In the genomic region with DNA sequence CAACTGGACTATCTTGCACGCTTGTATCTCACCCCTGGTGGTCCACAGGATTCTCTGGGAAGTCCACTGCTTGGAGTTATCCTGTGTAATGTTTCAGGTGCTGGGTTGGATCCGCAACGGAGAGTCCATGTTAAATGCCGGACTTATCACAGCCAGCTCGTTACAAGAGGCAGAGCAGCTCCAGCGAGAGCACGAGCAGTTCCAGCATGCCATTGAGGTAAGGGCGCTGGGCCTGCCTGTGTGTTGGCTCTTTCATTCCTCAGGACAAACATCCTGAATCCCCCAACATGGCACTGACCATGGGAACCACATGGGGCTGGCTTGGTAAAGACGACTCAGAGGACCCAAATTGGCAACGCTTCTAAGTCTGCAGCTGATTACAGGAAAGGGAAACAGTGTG, we compare ENCODE assay signal across 19 cellular contexts.
A peak's percentile ranks its signal among the peaks of the same experiment; 100 is the strongest.
DNase-seq lines count a peak whose midpoint lies in the region; ATAC-seq and TF ChIP-seq lines count a peak whose summit lies in the region.
"Had no signal": no experiment of that assay in that cellular context is flagged by ENCODE, and none has a peak within 500 bp of the region (broad histone marks: within the 10 kb centered on the region; RNA-seq: fewer than 3 reads in every experiment).

No MANE protein-coding gene starts in this region.

- H3K27me3 Mint-ChIP-seq in activated CD4-positive, alpha-beta T cell treated with anti-CD3 and anti-CD28 coated beads, Interleukin-2, amount 10 ng/mL, durations not matched to agents 7 days and 5 days = no peaks in the 10 kb centered on the region
- H3K27me3 Mint-ChIP-seq in activated CD4-positive, alpha-beta T cell treated with anti-CD3 and anti-CD28 coated beads for 36 hours = no peaks in the 10 kb centered on the region
- no peaks in the 10 kb centered on the region for H3K27me3 Mint-ChIP-seq in chondrocyte (ENCODE audit: low read depth)

- TF ChIP-seq CTCF in chondrocyte (IDR thresholded peaks at IDR 0.05) = no peak

- H3K9me3 Mint-ChIP-seq in activated CD4-positive, alpha-beta T cell treated with anti-CD3 and anti-CD28 coated beads, Interleukin-2, amount 10 ng/mL, durations not matched to agents 7 days and 5 days = no peaks in the 10 kb centered on the region
- no peaks in the 10 kb centered on the region for H3K9me3 Mint-ChIP-seq in activated CD4-positive, alpha-beta T cell treated with anti-CD3 and anti-CD28 coated beads for 36 hours (ENCODE audit: low read depth)
- H3K9me3 Mint-ChIP-seq in chondrocyte (ENCODE audit: low read depth) = no peaks in the 10 kb centered on the region
- H3K9me3 Mint-ChIP-seq: CD8-positive, alpha-beta T cell; H9 had no signal

- H3K4me3 Mint-ChIP-seq in activated CD4-positive, alpha-beta T cell treated with anti-CD3 and anti-CD28 coated beads, Interleukin-2, amount 10 ng/mL, durations not matched to agents 7 days and 5 days = peak overlapping the region; percentile 51
- H3K4me3 Mint-ChIP-seq in activated CD4-positive, alpha-beta T cell treated with anti-CD3 and anti-CD28 coated beads for 36 hours = no peak overlapping the region
- H3K4me3 Mint-ChIP-seq in chondrocyte (ENCODE audit: unreplicated experiment) = no peak overlapping the region
- H3K4me3 Mint-ChIP-seq: H9 had no signal

- peak overlapping the region; percentile 84 for H3K27ac Mint-ChIP-seq in activated CD4-positive, alpha-beta T cell treated with anti-CD3 and anti-CD28 coated beads, Interleukin-2, amount 10 ng/mL, durations not matched to agents 7 days and 5 days
- H3K27ac Mint-ChIP-seq in activated CD4-positive, alpha-beta T cell treated with anti-CD3 and anti-CD28 coated beads for 36 hours = no peak overlapping the region
- peak overlapping the region; percentile 17 for H3K27ac Mint-ChIP-seq in chondrocyte (ENCODE audit: unreplicated experiment)
- H3K27ac Mint-ChIP-seq: CD8-positive, alpha-beta T cell had no signal

- H3K36me3 Mint-ChIP-seq in activated CD4-positive, alpha-beta T cell treated with anti-CD3 and anti-CD28 coated beads, Interleukin-2, amount 10 ng/mL, durations not matched to agents 7 days and 5 days (ENCODE audit: low read depth) = no peaks in the 10 kb centered on the region
- H3K36me3 Mint-ChIP-seq in activated CD4-positive, alpha-beta T cell treated with anti-CD3 and anti-CD28 coated beads for 36 hours (ENCODE audit: low read depth) = no peaks in the 10 kb centered on the region
- peaks cover 55% of the 10 kb centered on the region for H3K36me3 Mint-ChIP-seq in chondrocyte (ENCODE audit: low read depth)
- H3K36me3 Mint-ChIP-seq: CD8-positive, alpha-beta T cell had no signal

- no peak for ATAC-seq in activated CD4-positive, alpha-beta T cell treated with anti-CD3 and anti-CD28 coated beads for 36 hours
- ATAC-seq in Right ventricle myocardium superior (ENCODE audit: poor library complexity) = peak; percentile 85
- ATAC-seq in left cardiac atrium = no peak
- ATAC-seq: K562 had no signal

- H3K4me1 Mint-ChIP-seq in activated CD4-positive, alpha-beta T cell treated with anti-CD3 and anti-CD28 coated beads, Interleukin-2, amount 10 ng/mL, durations not matched to agents 7 days and 5 days = peaks cover 52% of the 10 kb centered on the region
- peaks cover 23% of the 10 kb centered on the region for H3K4me1 Mint-ChIP-seq in activated CD4-positive, alpha-beta T cell treated with anti-CD3 and anti-CD28 coated beads for 36 hours
- peaks cover 10% of the 10 kb centered on the region for H3K4me1 Mint-ChIP-seq in chondrocyte (ENCODE audit: low read depth)

- DNase-seq in activated CD4-positive, alpha-beta T cell treated with anti-CD3 and anti-CD28 coated beads, Interleukin-2, amount 10 ng/mL, durations not matched to agents 7 days and 5 days = no peak
- no peak for DNase-seq in activated CD4-positive, alpha-beta T cell treated with anti-CD3 and anti-CD28 coated beads for 36 hours
- DNase-seq in Right ventricle myocardium superior = no peak
- DNase-seq in left cardiac atrium = no peak
- DNase-seq in chondrocyte (ENCODE audit: low spot score) = no peak
- DNase-seq in myocyte (ENCODE audit: low read depth) = peak; percentile 40
- DNase-seq in islet precursor cell = no peak
- DNase-seq in amniotic stem cell (lab: John Stamatoyannopoulos, UW) = no peak
- DNase-seq: AML-193; CD8-positive, alpha-beta T cell; H9; MM.1S; NCI-H1048; NCI-H1417 treated with DMSO at 0.1 percent for 48 hours; NCI-H187; NCI-H446; NCI-H526; OCI-M1 had no signal

- POLR2A ChIA-PET in activated CD4-positive, alpha-beta T cell treated with anti-CD3 and anti-CD28 coated beads, Interleukin-2, amount 10 ng/mL, durations not matched to agents 7 days and 5 days (lab: Charles Lee) = interaction anchor here (1.0 kb wide), 1 partner anchor 215 kb away, joined by 4 read pairs; no protein-coding TSS in a partner anchor
- POLR2A ChIA-PET in activated CD4-positive, alpha-beta T cell treated with anti-CD3 and anti-CD28 coated beads for 36 hours (lab: Charles Lee) = no interaction called here

- intact Hi-C loops in activated CD4-positive, alpha-beta T cell treated with anti-CD3 and anti-CD28 coated beads for 36 hours (cut with DNase I, micrococcal nuclease) = no loop called here
- intact Hi-C loops in Right ventricle myocardium superior (cut with DNase I) = no loop called here
- intact Hi-C loops in left cardiac atrium (cut with DNase I) = no loop called here

- CTCF ChIA-PET in activated CD4-positive, alpha-beta T cell treated with anti-CD3 and anti-CD28 coated beads, Interleukin-2, amount 10 ng/mL, durations not matched to agents 7 days and 5 days (lab: Charles Lee) = no interaction called here
- CTCF ChIA-PET in activated CD4-positive, alpha-beta T cell treated with anti-CD3 and anti-CD28 coated beads for 36 hours (lab: Charles Lee) = interaction anchor here (1.3 to 10.8 kb wide), 3 partner anchors 11 to 282 kb away, joined by 3 to 124 read pairs (median 7); no protein-coding TSS in a partner anchor
